ENCODE assay signal across 1 cellular context in the genomic region with DNA sequence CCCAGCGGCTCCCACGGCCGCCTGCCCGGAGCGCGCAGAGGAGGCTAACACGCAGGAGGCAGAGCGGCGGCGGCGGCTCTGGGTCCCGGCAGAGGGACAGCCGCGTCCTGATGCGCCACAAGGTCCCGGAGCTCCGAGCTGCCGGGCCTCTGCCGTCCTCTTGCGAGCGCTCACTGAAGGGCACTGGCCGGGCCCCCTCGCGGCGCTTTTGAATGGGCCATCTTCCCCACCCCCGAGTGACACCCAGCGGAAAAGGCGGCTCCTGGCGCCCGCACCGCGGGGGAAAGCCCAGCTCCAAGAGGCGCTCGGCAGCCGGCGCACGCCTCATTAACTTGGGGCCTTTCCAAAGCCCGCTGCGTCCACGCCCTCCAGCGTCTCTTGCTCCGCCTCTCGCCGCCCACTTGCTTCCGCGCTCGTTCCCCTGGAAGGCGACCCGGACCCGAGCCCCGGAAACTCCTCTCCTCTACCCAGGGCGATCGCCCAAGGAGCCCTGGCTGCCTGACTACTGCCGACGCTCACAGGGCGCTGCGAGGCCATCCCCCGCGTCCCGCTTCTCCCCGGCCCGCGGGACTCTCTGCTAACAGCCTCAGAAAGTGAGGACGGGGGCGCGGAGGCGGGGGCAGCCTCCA.
A peak's percentile ranks its signal among the peaks of the same experiment; 100 is the strongest.
TF ChIP-seq lines count a peak whose summit lies in the region.

A gene (minus strand): TSS at position 363 of the 629 bp plus-strand sequence.

TF ChIP-seq in HCT116, 20 proteins besides CTCF, POLR2A, EP300 and RAD21 (continued from another document):
- TF ChIP-seq, protein P1, sequence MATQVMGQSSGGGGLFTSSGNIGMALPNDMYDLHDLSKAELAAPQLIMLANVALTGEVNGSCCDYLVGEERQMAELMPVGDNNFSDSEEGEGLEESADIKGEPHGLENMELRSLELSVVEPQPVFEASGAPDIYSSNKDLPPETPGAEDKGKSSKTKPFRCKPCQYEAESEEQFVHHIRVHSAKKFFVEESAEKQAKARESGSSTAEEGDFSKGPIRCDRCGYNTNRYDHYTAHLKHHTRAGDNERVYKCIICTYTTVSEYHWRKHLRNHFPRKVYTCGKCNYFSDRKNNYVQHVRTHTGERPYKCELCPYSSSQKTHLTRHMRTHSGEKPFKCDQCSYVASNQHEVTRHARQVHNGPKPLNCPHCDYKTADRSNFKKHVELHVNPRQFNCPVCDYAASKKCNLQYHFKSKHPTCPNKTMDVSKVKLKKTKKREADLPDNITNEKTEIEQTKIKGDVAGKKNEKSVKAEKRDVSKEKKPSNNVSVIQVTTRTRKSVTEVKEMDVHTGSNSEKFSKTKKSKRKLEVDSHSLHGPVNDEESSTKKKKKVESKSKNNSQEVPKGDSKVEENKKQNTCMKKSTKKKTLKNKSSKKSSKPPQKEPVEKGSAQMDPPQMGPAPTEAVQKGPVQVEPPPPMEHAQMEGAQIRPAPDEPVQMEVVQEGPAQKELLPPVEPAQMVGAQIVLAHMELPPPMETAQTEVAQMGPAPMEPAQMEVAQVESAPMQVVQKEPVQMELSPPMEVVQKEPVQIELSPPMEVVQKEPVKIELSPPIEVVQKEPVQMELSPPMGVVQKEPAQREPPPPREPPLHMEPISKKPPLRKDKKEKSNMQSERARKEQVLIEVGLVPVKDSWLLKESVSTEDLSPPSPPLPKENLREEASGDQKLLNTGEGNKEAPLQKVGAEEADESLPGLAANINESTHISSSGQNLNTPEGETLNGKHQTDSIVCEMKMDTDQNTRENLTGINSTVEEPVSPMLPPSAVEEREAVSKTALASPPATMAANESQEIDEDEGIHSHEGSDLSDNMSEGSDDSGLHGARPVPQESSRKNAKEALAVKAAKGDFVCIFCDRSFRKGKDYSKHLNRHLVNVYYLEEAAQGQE (IDR thresholded peaks at IDR 0.05; ENCODE audit: low read depth) = no peak
- TF ChIP-seq SRF (IDR thresholded peaks at IDR 0.05; ENCODE audit: low read depth) = no peak
- TF ChIP-seq SIN3A (IDR thresholded peaks at IDR 0.05; ENCODE audit: low read depth) = peak; percentile 91
- peak; percentile 94 for TF ChIP-seq POLR2AphosphoS5 (IDR thresholded peaks at IDR 0.05; ENCODE audit: low read depth, low read length)
- no peak for TF ChIP-seq ZNF274 (IDR thresholded peaks at IDR 0.05; ENCODE audit: low read depth, low read length)
- TF ChIP-seq, protein P2, sequence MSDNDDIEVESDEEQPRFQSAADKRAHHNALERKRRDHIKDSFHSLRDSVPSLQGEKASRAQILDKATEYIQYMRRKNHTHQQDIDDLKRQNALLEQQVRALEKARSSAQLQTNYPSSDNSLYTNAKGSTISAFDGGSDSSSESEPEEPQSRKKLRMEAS (IDR thresholded peaks at IDR 0.05) = 0 out of 2 replicates have a peak, but pooled peaks have one; percentile 36
- TF ChIP-seq, protein P3, sequence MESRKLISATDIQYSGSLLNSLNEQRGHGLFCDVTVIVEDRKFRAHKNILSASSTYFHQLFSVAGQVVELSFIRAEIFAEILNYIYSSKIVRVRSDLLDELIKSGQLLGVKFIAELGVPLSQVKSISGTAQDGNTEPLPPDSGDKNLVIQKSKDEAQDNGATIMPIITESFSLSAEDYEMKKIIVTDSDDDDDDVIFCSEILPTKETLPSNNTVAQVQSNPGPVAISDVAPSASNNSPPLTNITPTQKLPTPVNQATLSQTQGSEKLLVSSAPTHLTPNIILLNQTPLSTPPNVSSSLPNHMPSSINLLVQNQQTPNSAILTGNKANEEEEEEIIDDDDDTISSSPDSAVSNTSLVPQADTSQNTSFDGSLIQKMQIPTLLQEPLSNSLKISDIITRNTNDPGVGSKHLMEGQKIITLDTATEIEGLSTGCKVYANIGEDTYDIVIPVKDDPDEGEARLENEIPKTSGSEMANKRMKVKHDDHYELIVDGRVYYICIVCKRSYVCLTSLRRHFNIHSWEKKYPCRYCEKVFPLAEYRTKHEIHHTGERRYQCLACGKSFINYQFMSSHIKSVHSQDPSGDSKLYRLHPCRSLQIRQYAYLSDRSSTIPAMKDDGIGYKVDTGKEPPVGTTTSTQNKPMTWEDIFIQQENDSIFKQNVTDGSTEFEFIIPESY (IDR thresholded peaks at IDR 0.05; ENCODE audit: extremely low read depth, insufficient replicate concordance, low read length) = no peak
